In genomic region chr2:111656893-111657292, GRCh38 we compare ENCODE assay signal across 23 cellular contexts.
"Had no signal": no experiment of that assay in that cellular context is flagged by ENCODE, and none has a peak within 500 bp of the region (broad histone marks: within the 10 kb centered on the region; RNA-seq: fewer than 3 reads in every experiment).

No MANE protein-coding gene starts in this region.

- H3K27ac Mint-ChIP-seq: activated naive CD4-positive, alpha-beta T cell treated with anti-CD3 and anti-CD28 coated beads for 36 hours; activated naive CD8-positive, alpha-beta T cell treated with anti-CD3 and anti-CD28 coated beads, Interleukin-2, amount 50 U/mL, for 24 hours; stimulated activated naive B cell treated with anti-CD40 and anti-IgM and Interleukin-4, amounts not matched to agents 10 μg/mL and 1 μg/mL and 100 μg/mL, for 72 hours; T-helper 1 cell treated with Interleukin-12 subunit alpha and Interleukin-12 subunit beta and Interleukin-4 antibody, amounts not matched to agents 30 μg/mL and 1 μg/mL, for 36 hours had no signal

- H3K4me3 ChIP-seq: body of pancreas, sigmoid colon, transverse colon, uterus had no signal

- ATAC-seq: activated naive CD8-positive, alpha-beta T cell treated with anti-CD3 and anti-CD28 coated beads, Interleukin-2, amount 50 U/mL, for 24 hours; body of pancreas; left ventricle myocardium superior; stimulated activated naive B cell treated with anti-CD40 and anti-IgM and Interleukin-4, amounts not matched to agents 10 μg/mL and 1 μg/mL and 100 μg/mL, for 72 hours; WTC11 had no signal

- H3K27me3 ChIP-seq: body of pancreas, sigmoid colon, transverse colon, uterus had no signal

- H3K36me3 ChIP-seq: sigmoid colon, transverse colon, uterus had no signal

- H3K27ac ChIP-seq: body of pancreas, sigmoid colon, transverse colon, uterus had no signal

- H3K4me3 Mint-ChIP-seq: activated naive CD4-positive, alpha-beta T cell treated with anti-CD3 and anti-CD28 coated beads for 36 hours; activated naive CD8-positive, alpha-beta T cell treated with anti-CD3 and anti-CD28 coated beads, Interleukin-2, amount 50 U/mL, for 24 hours; stimulated activated naive B cell treated with anti-CD40 and anti-IgM and Interleukin-4, amounts not matched to agents 10 μg/mL and 1 μg/mL and 100 μg/mL, for 72 hours; T-helper 1 cell treated with Interleukin-12 subunit alpha and Interleukin-12 subunit beta and Interleukin-4 antibody, amounts not matched to agents 30 μg/mL and 1 μg/mL, for 36 hours; WTC11 had no signal

- DNase-seq: activated CD4-positive, alpha-beta T cell treated with anti-CD3 and anti-CD28 coated beads, Interleukin-2, amount 50 U/mL, for 48 hours; activated CD8-positive, alpha-beta memory T cell treated with anti-CD3 and anti-CD28 coated beads, Interleukin-2, amount 50 U/mL, for 48 hours; activated naive CD4-positive, alpha-beta T cell treated with anti-CD3 and anti-CD28 coated beads for 36 hours; activated naive CD8-positive, alpha-beta T cell treated with anti-CD3 and anti-CD28 coated beads, Interleukin-2, amount 50 U/mL, for 24 hours; activated T-cell treated with anti-CD3 and anti-CD28 coated beads, Interleukin-2, amount 50 U/mL, for 48 hours; anterior cingulate cortex; body of pancreas; effector CD4-positive, alpha-beta T cell; erythroblast; foreskin melanocyte; kidney glomerular epithelial cell; left ventricle myocardium superior; mammary epithelial cell; nucleus accumbens; sigmoid colon; stimulated activated CD4-positive, alpha-beta T cell treated with anti-CD3 and anti-CD28 coated beads, Interleukin-2, amount 100 ng/mL, for 48 hours; stimulated activated CD8-positive, alpha-beta memory T cell treated with anti-CD3 and anti-CD28 coated beads, Interleukin-4, amount 100 ng/mL, for 48 hours; stimulated activated naive B cell treated with anti-CD40 and anti-IgM and Interleukin-4, amounts not matched to agents 10 μg/mL and 1 μg/mL and 100 μg/mL, for 72 hours; T1000; transverse colon; uterus had no signal

- H3K27me3 Mint-ChIP-seq: stimulated activated naive B cell treated with anti-CD40 and anti-IgM and Interleukin-4, amounts not matched to agents 10 μg/mL and 1 μg/mL and 100 μg/mL, for 72 hours had no signal

- H3K9me3 ChIP-seq: body of pancreas, sigmoid colon, transverse colon, uterus had no signal

- H3K36me3 Mint-ChIP-seq: stimulated activated naive B cell treated with anti-CD40 and anti-IgM and Interleukin-4, amounts not matched to agents 10 μg/mL and 1 μg/mL and 100 μg/mL, for 72 hours; WTC11 had no signal

- H3K4me1 ChIP-seq: uterus had no signal

- H3K9me3 Mint-ChIP-seq: activated naive CD4-positive, alpha-beta T cell treated with anti-CD3 and anti-CD28 coated beads for 36 hours; activated naive CD8-positive, alpha-beta T cell treated with anti-CD3 and anti-CD28 coated beads, Interleukin-2, amount 50 U/mL, for 24 hours; T-helper 1 cell treated with Interleukin-12 subunit alpha and Interleukin-12 subunit beta and Interleukin-4 antibody, amounts not matched to agents 30 μg/mL and 1 μg/mL, for 36 hours; WTC11 had no signal
